Comparison of ENCODE assay signal across 20 cellular contexts in the genomic region with DNA sequence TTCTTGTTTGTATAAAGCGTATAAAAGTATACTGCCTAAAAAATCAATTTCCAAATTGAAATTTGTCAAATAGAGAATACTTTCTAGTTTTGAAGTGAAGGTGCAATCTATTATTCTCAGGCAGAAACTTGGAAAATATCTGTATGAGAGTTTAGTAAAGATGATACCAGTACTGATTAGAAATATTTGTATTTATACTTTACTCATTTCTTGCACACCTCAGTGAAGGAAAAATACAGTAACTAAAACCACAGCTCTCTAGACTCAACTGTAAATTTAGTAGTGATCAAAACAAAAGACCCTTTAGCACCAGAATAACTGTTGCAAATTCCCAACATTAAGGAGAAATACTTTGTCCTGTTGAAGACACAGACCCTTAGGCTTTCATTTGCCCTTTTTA.
DNase-seq lines count a peak whose midpoint lies in the region; ATAC-seq, FAIRE-seq and TF ChIP-seq lines count a peak whose summit lies in the region.
"Had no signal": no experiment of that assay in that cellular context is flagged by ENCODE, and none has a peak within 500 bp of the region (broad histone marks: within the 10 kb centered on the region; RNA-seq: fewer than 3 reads in every experiment).

No MANE protein-coding gene starts in this region.

- FAIRE-seq in small intestine (lab: Jason Lieb, UNC): peak; percentile 5
- FAIRE-seq: GM12892, H1 had no signal

- intact Hi-C loops in activated CD4-positive, alpha-beta T cell treated with anti-CD3 and anti-CD28 coated beads, Interleukin-2, amount 10 ng/mL, durations not matched to agents 24 days and 14 days (cut with micrococcal nuclease): loop anchor here (5.0 kb wide), 1 partner anchor 157 kb away; no protein-coding TSS in a partner anchor
- intact Hi-C loops in body of pancreas (cut with DNase I): no loop called here

- H3K27me3 ChIP-seq in small intestine (ENCODE audit: control insufficient read depth in 2 of 2, insufficient read depth in 2 of 2, low read length in 2 of 2): no peaks in the 10 kb centered on the region
- H3K27me3 ChIP-seq in body of pancreas: no peaks in the 10 kb centered on the region
- no peaks in the 10 kb centered on the region for H3K27me3 ChIP-seq in effector memory CD4-positive, alpha-beta T cell (replicated peaks; ENCODE audit: control insufficient read depth, insufficient read depth, low read length, poor library complexity, severe bottlenecking)
- H3K27me3 ChIP-seq: BLaER1 had no signal

- TF ChIP-seq CTCF in body of pancreas (IDR thresholded peaks at IDR 0.05): no peak

- TF ChIP-seq POLR2A in body of pancreas (IDR thresholded peaks at IDR 0.05): no peak

- H3K36me3 Mint-ChIP-seq in activated CD4-positive, alpha-beta T cell treated with anti-CD3 and anti-CD28 coated beads, Interleukin-2, amount 10 ng/mL, durations not matched to agents 24 days and 14 days (ENCODE audit: low read depth): no peaks in the 10 kb centered on the region
- no peaks in the 10 kb centered on the region for H3K36me3 Mint-ChIP-seq in activated T-helper 17 cell treated with anti-CD3 and anti-CD28 coated beads, Interleukin-2, amount 50 U/mL, for 72 hours (ENCODE audit: low read depth)

- peak; percentile 21 for ATAC-seq in activated T-helper 17 cell treated with anti-CD3 and anti-CD28 coated beads, Interleukin-2, amount 50 U/mL, for 72 hours (replicated peaks)
- ATAC-seq in body of pancreas: no peak
- ATAC-seq: CD8-positive, alpha-beta T cell had no signal

- H3K27ac Mint-ChIP-seq in activated CD4-positive, alpha-beta T cell treated with anti-CD3 and anti-CD28 coated beads, Interleukin-2, amount 10 ng/mL, durations not matched to agents 24 days and 14 days: peak overlapping the region; percentile 20
- H3K27ac Mint-ChIP-seq in activated T-helper 17 cell treated with anti-CD3 and anti-CD28 coated beads, Interleukin-2, amount 50 U/mL, for 72 hours: peak overlapping the region; percentile 23
- H3K27ac Mint-ChIP-seq: B cell; CD4-positive, CD25-positive, alpha-beta regulatory T cell; CD8-positive, alpha-beta T cell had no signal

- WGBS in small intestine, 3 donors: 80 to 89% (median 87%) methylated on average over 1 of the region's 1 CpG
- 60 to 67% methylated on average over 1 of the region's 1 CpG for WGBS in body of pancreas, 2 donors

- no peak overlapping the region for H3K27ac ChIP-seq in small intestine (ENCODE audit: low read depth in 1 of 2, low read length in 1 of 2)
- no peak overlapping the region for H3K27ac ChIP-seq in body of pancreas
- H3K27ac ChIP-seq in effector memory CD4-positive, alpha-beta T cell (ENCODE audit: insufficient read depth, low read length, poor library complexity, severe bottlenecking): no peak overlapping the region
- H3K27ac ChIP-seq: 22Rv1, BLaER1, C4-2B, GM23248 had no signal

- H3K4me3 ChIP-seq in small intestine (ENCODE audit: low read depth in 1 of 2, low read length in 2 of 2): no peak overlapping the region
- no peak overlapping the region for H3K4me3 ChIP-seq in body of pancreas
- no peak overlapping the region for H3K4me3 ChIP-seq in effector memory CD4-positive, alpha-beta T cell (ENCODE audit: insufficient read depth, low read depth, low read length, poor library complexity, severe bottlenecking)
- H3K4me3 ChIP-seq: BLaER1, GM23248 had no signal

- H3K4me1 ChIP-seq in small intestine (ENCODE audit: control insufficient read depth in 2 of 2, insufficient read depth in 1 of 2, low read depth in 1 of 2, low read length in 1 of 2): no peaks in the 10 kb centered on the region
- no peaks in the 10 kb centered on the region for H3K4me1 ChIP-seq in body of pancreas
- H3K4me1 ChIP-seq in effector memory CD4-positive, alpha-beta T cell (ENCODE audit: control insufficient read depth, insufficient read depth, low read length, poor library complexity, severe bottlenecking): no peaks in the 10 kb centered on the region
- H3K4me1 ChIP-seq: Caco-2 had no signal

- no peak overlapping the region for H3K4me3 Mint-ChIP-seq in activated CD4-positive, alpha-beta T cell treated with anti-CD3 and anti-CD28 coated beads, Interleukin-2, amount 10 ng/mL, durations not matched to agents 24 days and 14 days
- no peak overlapping the region for H3K4me3 Mint-ChIP-seq in activated T-helper 17 cell treated with anti-CD3 and anti-CD28 coated beads, Interleukin-2, amount 50 U/mL, for 72 hours
- H3K4me3 Mint-ChIP-seq: B cell; CD4-positive, CD25-positive, alpha-beta regulatory T cell; CD8-positive, alpha-beta T cell had no signal

- H3K9me3 ChIP-seq in small intestine (ENCODE audit: control insufficient read depth, low read depth): no peaks in the 10 kb centered on the region
- no peaks in the 10 kb centered on the region for H3K9me3 ChIP-seq in body of pancreas
- no peaks in the 10 kb centered on the region for H3K9me3 ChIP-seq in effector memory CD4-positive, alpha-beta T cell (ENCODE audit: control insufficient read depth, low read length)
- H3K9me3 ChIP-seq: Caco-2 had no signal

- H3K9me3 Mint-ChIP-seq in activated CD4-positive, alpha-beta T cell treated with anti-CD3 and anti-CD28 coated beads, Interleukin-2, amount 10 ng/mL, durations not matched to agents 24 days and 14 days: no peaks in the 10 kb centered on the region
- no peaks in the 10 kb centered on the region for H3K9me3 Mint-ChIP-seq in activated T-helper 17 cell treated with anti-CD3 and anti-CD28 coated beads, Interleukin-2, amount 50 U/mL, for 72 hours
- H3K9me3 Mint-ChIP-seq: CD8-positive, alpha-beta T cell had no signal

- no peaks in the 10 kb centered on the region for H3K36me3 ChIP-seq in small intestine (ENCODE audit: control insufficient read depth in 2 of 2, insufficient read depth in 2 of 2, low read length in 2 of 2)
- H3K36me3 ChIP-seq in body of pancreas (replicated peaks in 1 of 2; ENCODE audit: insufficient read depth in 1 of 2, low read depth in 2 of 2): no peaks in the 10 kb centered on the region
- no peaks in the 10 kb centered on the region for H3K36me3 ChIP-seq in effector memory CD4-positive, alpha-beta T cell (ENCODE audit: control insufficient read depth, insufficient read depth, low read length)
- H3K36me3 ChIP-seq: BLaER1 had no signal

- DNase-seq in activated CD4-positive, alpha-beta T cell treated with anti-CD3 and anti-CD28 coated beads, Interleukin-2, amount 10 ng/mL, durations not matched to agents 24 days and 14 days: no peak
- DNase-seq in activated CD4-positive, alpha-beta T cell treated with anti-CD3 and anti-CD28 coated beads for 48 hours: no peak
- DNase-seq in small intestine (no peak), body of pancreas (no peak)
- no peak for DNase-seq in effector memory CD4-positive, alpha-beta T cell
- DNase-seq: Caco-2; CD4-positive, CD25-positive, alpha-beta regulatory T cell; CD8-positive, alpha-beta T cell; DMS153; DND-41; GM23248; H7; HCEC 1CT had no signal

- peaks cover 17% of the 10 kb centered on the region for H3K4me1 Mint-ChIP-seq in activated CD4-positive, alpha-beta T cell treated with anti-CD3 and anti-CD28 coated beads, Interleukin-2, amount 10 ng/mL, durations not matched to agents 24 days and 14 days
- H3K4me1 Mint-ChIP-seq in activated T-helper 17 cell treated with anti-CD3 and anti-CD28 coated beads, Interleukin-2, amount 50 U/mL, for 72 hours: peaks cover 7% of the 10 kb centered on the region
- H3K4me1 Mint-ChIP-seq: B cell had no signal

- H3K27me3 Mint-ChIP-seq in activated CD4-positive, alpha-beta T cell treated with anti-CD3 and anti-CD28 coated beads, Interleukin-2, amount 10 ng/mL, durations not matched to agents 24 days and 14 days: no peaks in the 10 kb centered on the region
- H3K27me3 Mint-ChIP-seq in activated T-helper 17 cell treated with anti-CD3 and anti-CD28 coated beads, Interleukin-2, amount 50 U/mL, for 72 hours: no peaks in the 10 kb centered on the region
- H3K27me3 Mint-ChIP-seq: B cell; CD4-positive, CD25-positive, alpha-beta regulatory T cell had no signal
